ENCODE assay signal across 17 cellular contexts in the genomic region with DNA sequence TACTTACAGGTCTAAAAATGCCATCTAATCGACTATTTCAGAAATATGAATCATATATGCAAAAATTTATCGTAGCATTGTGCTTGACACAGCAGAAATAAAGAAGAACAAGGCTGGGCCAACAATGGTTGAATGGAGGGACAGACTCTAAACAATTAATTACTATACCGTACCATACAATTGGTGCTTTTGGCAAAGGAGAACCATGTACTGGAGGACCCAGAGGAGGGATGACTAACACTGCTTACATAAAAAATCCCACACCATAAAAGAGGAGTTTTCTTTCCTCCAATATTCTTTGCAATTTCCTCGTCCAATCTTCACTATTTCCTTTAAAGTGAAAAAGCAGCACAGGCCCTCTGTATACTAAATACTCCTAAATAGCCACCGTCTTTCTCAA.
A peak's percentile ranks its signal among the peaks of the same experiment; 100 is the strongest.
DNase-seq lines count a peak whose midpoint lies in the region; ATAC-seq, FAIRE-seq and TF ChIP-seq lines count a peak whose summit lies in the region.
"Had no signal": no experiment of that assay in that cellular context is flagged by ENCODE, and none has a peak within 500 bp of the region (broad histone marks: within the 10 kb centered on the region; RNA-seq: fewer than 3 reads in every experiment).

No MANE protein-coding gene starts in this region.

- ATAC-seq in T-helper 17 cell (no peak), GM19023 (IDR thresholded peaks at IDR 0.05; ENCODE audit: unreplicated experiment) (no peak)
- ATAC-seq: HCT116 had no signal

- DNase-seq in GM19239 (ENCODE audit: insufficient read length, low spot score) = no peak
- no peak for DNase-seq in T-helper 17 cell
- peak; percentile 8 for DNase-seq in esophagus muscularis mucosa (ENCODE audit: extremely low spot score)
- no peak for DNase-seq in substantia nigra (lab: John Stamatoyannopoulos, UW)
- DNase-seq in GF-D8 (lab: John Stamatoyannopoulos, UW) = no peak
- DNase-seq in DMS79 (lab: John Stamatoyannopoulos, UW) = no peak
- DNase-seq: C1 segment of cervical spinal cord; Calu3; CD4-positive, alpha-beta T cell; DMS 273 treated with DMSO at 0.1 percent for 48 hours; GM23248 had no signal

- peak; percentile 8 for FAIRE-seq in GM19239 (lab: Jason Lieb, UNC)
- FAIRE-seq: A204.1, H54 had no signal

- intact Hi-C loops in esophagus muscularis mucosa (cut with DNase I) = no loop called here

- H3K4me1 ChIP-seq in esophagus muscularis mucosa = peaks cover 2 to 28% (median 12%) of the 10 kb centered on the region in 4 donors

- no peaks in the 10 kb centered on the region for H3K36me3 Mint-ChIP-seq in T-helper 17 cell (ENCODE audit: low read depth)

- H3K27me3 Mint-ChIP-seq in T-helper 17 cell = no peaks in the 10 kb centered on the region
- H3K27me3 Mint-ChIP-seq: B cell; CD4-positive, alpha-beta T cell had no signal

- TF ChIP-seq CTCF in esophagus muscularis mucosa (IDR thresholded peaks at IDR 0.05) = no peak

- H3K27ac ChIP-seq in esophagus muscularis mucosa (replicated peaks in 1 of 4) = no peak overlapping the region
- H3K27ac ChIP-seq in substantia nigra (ENCODE audit: low read depth, low read length, poor library complexity, severe bottlenecking) = peak overlapping the region; percentile 39
- H3K27ac ChIP-seq: GM23248, HL-60 had no signal

- WGBS in esophagus muscularis mucosa = 83% methylated on average over 5 of the region's 5 CpGs

- H3K9me3 ChIP-seq in T-helper 17 cell (ENCODE audit: control insufficient read depth, low read length, poor library complexity, severe bottlenecking) (no peaks in the 10 kb centered on the region), esophagus muscularis mucosa (no peaks in the 10 kb centered on the region)

- peak overlapping the region; percentile 0 for H3K27ac Mint-ChIP-seq in T-helper 17 cell
- H3K27ac Mint-ChIP-seq: B cell; CD4-positive, alpha-beta T cell had no signal

- TF ChIP-seq EP300 in esophagus muscularis mucosa (IDR thresholded peaks at IDR 0.05) = no peak

- H3K4me3 ChIP-seq in esophagus muscularis mucosa = no peak overlapping the region
- H3K4me3 ChIP-seq: GM23248 had no signal

- H3K4me1 Mint-ChIP-seq in T-helper 17 cell = peaks cover 8% of the 10 kb centered on the region

- no peaks in the 10 kb centered on the region for H3K36me3 ChIP-seq in esophagus muscularis mucosa

- no peak overlapping the region for H3K4me3 Mint-ChIP-seq in T-helper 17 cell
- H3K4me3 Mint-ChIP-seq: B cell; CD4-positive, alpha-beta T cell had no signal

- no peaks in the 10 kb centered on the region for H3K27me3 ChIP-seq in esophagus muscularis mucosa

- TF ChIP-seq POLR2A in esophagus muscularis mucosa (IDR thresholded peaks at IDR 0.05; ENCODE audit: low read depth) = no peak
